In genomic region chr2:53668624-53669026, GRCh38 we compare ENCODE assay signal across 16 cellular contexts.
A peak's percentile ranks its signal among the peaks of the same experiment; 100 is the strongest.
DNase-seq lines count a peak whose midpoint lies in the region; ATAC-seq, FAIRE-seq and TF ChIP-seq lines count a peak whose summit lies in the region.
"Had no signal": no experiment of that assay in that cellular context is flagged by ENCODE, and none has a peak within 500 bp of the region (broad histone marks: within the 10 kb centered on the region; RNA-seq: fewer than 3 reads in every experiment).

No MANE protein-coding gene starts in this region.

- peaks cover 5% of the 10 kb centered on the region for H3K4me1 ChIP-seq in astrocyte (ENCODE audit: insufficient read depth, low read length)

- H3K9ac ChIP-seq in astrocyte (ENCODE audit: low read length): no peak overlapping the region

- H2AFZ ChIP-seq in astrocyte (ENCODE audit: low read depth, low read length): no peak overlapping the region

- no peaks in the 10 kb centered on the region for H3K27me3 Mint-ChIP-seq in astrocyte (ENCODE audit: low read depth, unreplicated experiment)
- H3K27me3 Mint-ChIP-seq: CD8-positive, alpha-beta memory T cell had no signal

- no peak overlapping the region for H3K4me3 Mint-ChIP-seq in astrocyte (ENCODE audit: unreplicated experiment)
- H3K4me3 Mint-ChIP-seq: CD8-positive, alpha-beta memory T cell had no signal

- H3K9me3 Mint-ChIP-seq in astrocyte (ENCODE audit: unreplicated experiment): peaks cover 6% of the 10 kb centered on the region

- H3K4me3 ChIP-seq in astrocyte (ENCODE audit: insufficient read depth, low read depth, low read length) (no peak overlapping the region), fibroblast of the aortic adventitia (ENCODE audit: low read depth, low read length) (no peak overlapping the region)

- intact Hi-C loops in sciatic nerve (cut with DNase I): no loop called here

- no peaks in the 10 kb centered on the region for H4K20me1 ChIP-seq in astrocyte (ENCODE audit: insufficient read depth, low read length)

- no peaks in the 10 kb centered on the region for H3K9me3 ChIP-seq in astrocyte (ENCODE audit: insufficient read depth, low read depth, low read length)

- FAIRE-seq in astrocyte (lab: Jason Lieb, UNC): peak; percentile 41
- FAIRE-seq: RCC 7860 had no signal

- DNase-seq in NCI-H226: peak; percentile 56
- peak; percentile 54 to 59 for DNase-seq in SHP77 (lab: John Stamatoyannopoulos, UW)
- peak; percentile 17 for DNase-seq in astrocyte (ENCODE audit: low read depth)
- DNase-seq in fibroblast of the aortic adventitia (ENCODE audit: low read depth): peak; percentile 3
- no peak for DNase-seq in DMS153 (lab: John Stamatoyannopoulos, UW)
- DNase-seq in sciatic nerve (ENCODE audit: low spot score): no peak
- DNase-seq: ACHN; C1 segment of cervical spinal cord; CD8-positive, alpha-beta memory T cell; NCI-H1048; NCI-H1436; NCI-H2029; NCI-H526 treated with DMSO at 0.1 percent for 48 hours had no signal

- H3K36me3 Mint-ChIP-seq in astrocyte (ENCODE audit: low read depth, unreplicated experiment): peaks cover 2% of the 10 kb centered on the region

- H3K36me3 ChIP-seq in astrocyte (ENCODE audit: insufficient read depth, low read length): no peaks in the 10 kb centered on the region

- H3K27ac ChIP-seq in astrocyte (ENCODE audit: low read depth, low read length): no peak overlapping the region

- no peak for ATAC-seq in GM19463 (IDR thresholded peaks at IDR 0.05; ENCODE audit: unreplicated experiment)
- ATAC-seq in GM18519 (IDR thresholded peaks at IDR 0.05; ENCODE audit: low FRiP score, unreplicated experiment): no peak
- no peak for ATAC-seq in sciatic nerve

- H3K79me2 ChIP-seq in astrocyte (ENCODE audit: insufficient read depth, low read length): no peaks in the 10 kb centered on the region

- TF ChIP-seq CTCF in astrocyte (IDR thresholded peaks at IDR 0.05; ENCODE audit: insufficient read depth, low read depth, low read length) (no peak), fibroblast of the aortic adventitia (IDR thresholded peaks at IDR 0.05; ENCODE audit: insufficient read depth, low read length) (no peak)

- no peak overlapping the region for H3K4me2 ChIP-seq in astrocyte (ENCODE audit: low read length)

- no peak overlapping the region for H3K27ac Mint-ChIP-seq in astrocyte (ENCODE audit: unreplicated experiment)

- no peaks in the 10 kb centered on the region for H3K27me3 ChIP-seq in astrocyte (ENCODE audit: insufficient read depth, low read length)

- peaks cover 9% of the 10 kb centered on the region for H3K4me1 Mint-ChIP-seq in astrocyte (ENCODE audit: low read depth, unreplicated experiment)

Comparison
In these comparisons a context has a peak if more than half of its experiments do, and no peak if none do; other contexts are left out.
1. DNase-seq: peak in NCI-H226 (single experiment), SHP77 (2 of 2), astrocyte (single experiment) and fibroblast of the aortic adventitia (single experiment); none in DMS153 (single experiment) and sciatic nerve (single experiment).